Comparison of ENCODE assay signal across 7 cellular contexts in the genomic region with DNA sequence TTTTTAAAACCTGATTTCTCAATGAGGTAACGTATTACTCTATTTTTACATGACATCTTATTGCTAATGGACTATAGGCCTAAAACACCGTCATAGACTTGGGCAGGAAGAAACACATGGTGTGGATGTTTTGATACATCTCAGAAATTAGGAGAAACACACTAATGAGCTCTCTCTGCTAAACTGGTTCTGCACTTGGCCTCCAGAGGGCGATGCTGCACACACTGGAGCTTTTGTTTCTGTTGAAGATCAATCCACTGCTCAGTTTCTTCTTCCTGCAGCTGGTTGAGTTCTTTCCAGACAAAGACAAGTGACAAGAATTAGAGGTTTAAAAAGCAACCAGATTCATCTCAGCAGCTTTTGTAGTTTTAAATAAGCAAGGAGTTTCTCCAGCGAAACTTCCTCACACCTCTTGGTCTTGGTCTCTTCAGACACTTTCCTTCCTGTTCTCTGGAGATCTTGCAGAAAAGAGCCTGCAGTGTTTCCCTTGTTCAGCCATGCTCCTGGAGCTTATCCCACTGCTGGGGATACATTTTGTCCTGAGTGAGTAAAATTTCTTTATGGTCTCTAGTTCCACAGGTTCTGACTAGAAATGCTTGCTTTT.
DNase-seq lines count a peak whose midpoint lies in the region; ATAC-seq, FAIRE-seq and TF ChIP-seq lines count a peak whose summit lies in the region.

No MANE protein-coding gene starts in this region.

- DNase-seq in GM12891 (ENCODE audit: insufficient read length, low spot score) (no peak), dermis blood vessel endothelial cell (peak; percentile 66), naive B cell (peak; percentile 5), NCI-H2107 (lab: John Stamatoyannopoulos, UW) (no peak)
- DNase-seq in activated CD4-positive, alpha-beta T cell treated with anti-CD3 and anti-CD28 coated beads, Interleukin-2, amount 10 ng/mL, durations not matched to agents 24 days and 14 days = peak; percentile 92

- no peak for TF ChIP-seq POLR2A in GM12891 (IDR thresholded peaks at IDR 0.05; ENCODE audit: low read depth, low read length)

- H3K27ac Mint-ChIP-seq in activated CD4-positive, alpha-beta T cell treated with anti-CD3 and anti-CD28 coated beads, Interleukin-2, amount 10 ng/mL, durations not matched to agents 24 days and 14 days = peak overlapping the region; percentile 82
- no peak overlapping the region for H3K27ac Mint-ChIP-seq in naive B cell
- peak overlapping the region; percentile 63 for H3K27ac Mint-ChIP-seq in stimulated activated naive CD8-positive, alpha-beta T cell treated with anti-CD3 and anti-CD28 coated beads, Interleukin-15, Interleukin-2, amounts not matched to agents 100 ng/mL and 50 ng/mL, for 24 hours

- H3K27me3 Mint-ChIP-seq in activated CD4-positive, alpha-beta T cell treated with anti-CD3 and anti-CD28 coated beads, Interleukin-2, amount 10 ng/mL, durations not matched to agents 24 days and 14 days = peaks cover 29% of the 10 kb centered on the region
- H3K27me3 Mint-ChIP-seq in naive B cell = peaks cover 20 to 39% (median 34%) of the 10 kb centered on the region in 3 donors
- H3K27me3 Mint-ChIP-seq in stimulated activated naive CD8-positive, alpha-beta T cell treated with anti-CD3 and anti-CD28 coated beads, Interleukin-15, Interleukin-2, amounts not matched to agents 100 ng/mL and 50 ng/mL, for 24 hours = peaks cover 12% of the 10 kb centered on the region

- peaks cover 13% of the 10 kb centered on the region for H3K36me3 Mint-ChIP-seq in activated CD4-positive, alpha-beta T cell treated with anti-CD3 and anti-CD28 coated beads, Interleukin-2, amount 10 ng/mL, durations not matched to agents 24 days and 14 days (ENCODE audit: low read depth)
- no peaks in the 10 kb centered on the region for H3K36me3 Mint-ChIP-seq in naive B cell
- peaks cover 6% of the 10 kb centered on the region for H3K36me3 Mint-ChIP-seq in stimulated activated naive CD8-positive, alpha-beta T cell treated with anti-CD3 and anti-CD28 coated beads, Interleukin-15, Interleukin-2, amounts not matched to agents 100 ng/mL and 50 ng/mL, for 24 hours (ENCODE audit: low read depth)

- peak; percentile 79 for FAIRE-seq in GM12891 (lab: Jason Lieb, UNC)

- peak; percentile 93 for TF ChIP-seq CTCF in LNCAP (IDR thresholded peaks at IDR 0.05)

- peak overlapping the region; percentile 66 for H3K4me3 Mint-ChIP-seq in activated CD4-positive, alpha-beta T cell treated with anti-CD3 and anti-CD28 coated beads, Interleukin-2, amount 10 ng/mL, durations not matched to agents 24 days and 14 days
- no peak overlapping the region for H3K4me3 Mint-ChIP-seq in naive B cell
- peak overlapping the region; percentile 85 for H3K4me3 Mint-ChIP-seq in stimulated activated naive CD8-positive, alpha-beta T cell treated with anti-CD3 and anti-CD28 coated beads, Interleukin-15, Interleukin-2, amounts not matched to agents 100 ng/mL and 50 ng/mL, for 24 hours

- ATAC-seq in naive B cell (ENCODE audit: low read depth in 2 of 2) = peak; percentile 32 to 45

- H3K9me3 Mint-ChIP-seq in activated CD4-positive, alpha-beta T cell treated with anti-CD3 and anti-CD28 coated beads, Interleukin-2, amount 10 ng/mL, durations not matched to agents 24 days and 14 days = no peaks in the 10 kb centered on the region
- no peaks in the 10 kb centered on the region for H3K9me3 Mint-ChIP-seq in naive B cell
- no peaks in the 10 kb centered on the region for H3K9me3 Mint-ChIP-seq in stimulated activated naive CD8-positive, alpha-beta T cell treated with anti-CD3 and anti-CD28 coated beads, Interleukin-15, Interleukin-2, amounts not matched to agents 100 ng/mL and 50 ng/mL, for 24 hours

- peaks cover 18% of the 10 kb centered on the region for H3K4me1 Mint-ChIP-seq in activated CD4-positive, alpha-beta T cell treated with anti-CD3 and anti-CD28 coated beads, Interleukin-2, amount 10 ng/mL, durations not matched to agents 24 days and 14 days
- peaks cover 0 to 2% (median 0%) of the 10 kb centered on the region in 3 donors for H3K4me1 Mint-ChIP-seq in naive B cell
- peaks cover 12% of the 10 kb centered on the region for H3K4me1 Mint-ChIP-seq in stimulated activated naive CD8-positive, alpha-beta T cell treated with anti-CD3 and anti-CD28 coated beads, Interleukin-15, Interleukin-2, amounts not matched to agents 100 ng/mL and 50 ng/mL, for 24 hours (ENCODE audit: low read depth)

- intact Hi-C loops in activated CD4-positive, alpha-beta T cell treated with anti-CD3 and anti-CD28 coated beads, Interleukin-2, amount 10 ng/mL, durations not matched to agents 24 days and 14 days (cut with micrococcal nuclease) = no loop called here

TF ChIP-seq in GM12891, 5 proteins besides CTCF, POLR2A, EP300 and RAD21:
- no peak for TF ChIP-seq SPI1 (IDR thresholded peaks at IDR 0.05; ENCODE audit: low read depth, low read length)
- no peak for TF ChIP-seq POLR2AphosphoS5 (IDR thresholded peaks at IDR 0.05; ENCODE audit: low read depth, low read length)
- TF ChIP-seq TAF1 (IDR thresholded peaks at IDR 0.05; ENCODE audit: low read depth, low read length) = no peak
- TF ChIP-seq PAX5 (IDR thresholded peaks at IDR 0.05; ENCODE audit: insufficient read depth, low read length, severe bottlenecking) = no peak
- TF ChIP-seq POU2F2 (IDR thresholded peaks at IDR 0.05; ENCODE audit: low read depth, low read length) = no peak

Comparison
In these comparisons a context has a peak if more than half of its experiments do, and no peak if none do; other contexts are left out.
1. DNase-seq: peak in activated CD4-positive, alpha-beta T cell treated with anti-CD3 and anti-CD28 coated beads, Interleukin-2, amount 10 ng/mL, durations not matched to agents 24 days and 14 days (single experiment), dermis blood vessel endothelial cell (single experiment) and naive B cell (single experiment); none in GM12891 (single experiment) and NCI-H2107 (single experiment).
2. H3K27ac Mint-ChIP-seq: peak in activated CD4-positive, alpha-beta T cell treated with anti-CD3 and anti-CD28 coated beads, Interleukin-2, amount 10 ng/mL, durations not matched to agents 24 days and 14 days (single experiment) and stimulated activated naive CD8-positive, alpha-beta T cell treated with anti-CD3 and anti-CD28 coated beads, Interleukin-15, Interleukin-2, amounts not matched to agents 100 ng/mL and 50 ng/mL, for 24 hours (single experiment); none in naive B cell (0 of 6).
3. H3K4me3 Mint-ChIP-seq: peak in activated CD4-positive, alpha-beta T cell treated with anti-CD3 and anti-CD28 coated beads, Interleukin-2, amount 10 ng/mL, durations not matched to agents 24 days and 14 days (single experiment) and stimulated activated naive CD8-positive, alpha-beta T cell treated with anti-CD3 and anti-CD28 coated beads, Interleukin-15, Interleukin-2, amounts not matched to agents 100 ng/mL and 50 ng/mL, for 24 hours (single experiment); none in naive B cell (0 of 8).